10 cellular contexts compared by ENCODE assay signal in the genomic region with DNA sequence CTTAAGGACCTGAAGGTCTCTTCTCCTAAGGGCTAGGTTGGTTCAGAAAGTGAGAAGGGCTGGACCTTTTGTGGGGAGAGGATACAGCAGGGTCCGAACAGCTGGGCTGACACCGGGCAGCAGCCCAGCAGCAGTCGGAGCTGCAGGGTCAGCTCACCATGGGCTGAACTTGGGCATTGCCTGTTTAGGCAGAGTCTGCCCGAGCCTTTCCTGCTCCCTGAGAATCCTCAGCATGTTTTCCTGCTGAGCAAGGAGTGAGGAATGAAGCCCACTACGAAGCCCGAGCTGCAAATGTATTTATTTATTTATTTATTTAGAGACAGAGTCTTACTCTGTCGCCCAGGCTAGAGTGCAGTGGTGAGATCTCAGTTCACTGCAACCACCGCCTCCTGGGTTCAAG.
DNase-seq lines count a peak whose midpoint lies in the region; ATAC-seq and TF ChIP-seq lines count a peak whose summit lies in the region.
"Had no signal": no experiment of that assay in that cellular context is flagged by ENCODE, and none has a peak within 500 bp of the region (broad histone marks: within the 10 kb centered on the region; RNA-seq: fewer than 3 reads in every experiment).

No MANE protein-coding gene starts in this region.

- peaks cover 45% of the 10 kb centered on the region for H3K4me1 Mint-ChIP-seq in brain

- H3K36me3 Mint-ChIP-seq in brain = peaks cover 4% of the 10 kb centered on the region

- ATAC-seq in lower lobe of right lung (peak in 1 of 2 donors; percentile 35), HG02981 (IDR thresholded peaks at IDR 0.05; ENCODE audit: unreplicated experiment) (no peak)
- ATAC-seq: T-cell had no signal

- TF ChIP-seq CTCF in brain (conservative IDR thresholded peaks at IDR 0.05) (no peak), lower lobe of right lung (IDR thresholded peaks at IDR 0.05) (no peak)

- H3K27ac ChIP-seq in lower lobe of right lung (peak overlapping the region; percentile 71), temporal lobe (ENCODE audit: low read depth, low read length) (peak overlapping the region; percentile 55)

- no peaks in the 10 kb centered on the region for H3K36me3 ChIP-seq in lower lobe of right lung

- peak overlapping the region in 4 of 5 experiments; percentile 45 to 92 (median 73) for H3K27ac Mint-ChIP-seq in brain

- H3K9me3 Mint-ChIP-seq in brain = no peaks in the 10 kb centered on the region
- H3K9me3 Mint-ChIP-seq: T-cell had no signal

- H3K27me3 Mint-ChIP-seq in brain = no peaks in the 10 kb centered on the region
- H3K27me3 Mint-ChIP-seq: memory B cell, T-cell had no signal

- peaks cover 59% of the 10 kb centered on the region for H3K4me1 ChIP-seq in lower lobe of right lung

- H3K9me3 ChIP-seq in lower lobe of right lung = no peaks in the 10 kb centered on the region

- H3K27me3 ChIP-seq in lower lobe of right lung (ENCODE audit: low read depth) = no peaks in the 10 kb centered on the region

- peak overlapping the region in 1 of 5 experiments; percentile 20 for H3K4me3 Mint-ChIP-seq in brain
- H3K4me3 Mint-ChIP-seq: memory B cell had no signal

- intact Hi-C loops in lower lobe of right lung (cut with DNase I) = no loop called here

- DNase-seq in HT1080 (ENCODE audit: low read depth) (peak; percentile 37), lower lobe of right lung (no peak), NCI-H1048 (lab: John Stamatoyannopoulos, UW) (no peak), superior temporal gyrus (ENCODE audit: extremely low spot score) (no peak)
- DNase-seq: NCI-H1092 treated with DMSO at 0.1 percent for 48 hours, T-cell had no signal

- H3K4me3 ChIP-seq in lower lobe of right lung = no peak overlapping the region
